ENCODE assay signal across 16 cellular contexts in the genomic region with DNA sequence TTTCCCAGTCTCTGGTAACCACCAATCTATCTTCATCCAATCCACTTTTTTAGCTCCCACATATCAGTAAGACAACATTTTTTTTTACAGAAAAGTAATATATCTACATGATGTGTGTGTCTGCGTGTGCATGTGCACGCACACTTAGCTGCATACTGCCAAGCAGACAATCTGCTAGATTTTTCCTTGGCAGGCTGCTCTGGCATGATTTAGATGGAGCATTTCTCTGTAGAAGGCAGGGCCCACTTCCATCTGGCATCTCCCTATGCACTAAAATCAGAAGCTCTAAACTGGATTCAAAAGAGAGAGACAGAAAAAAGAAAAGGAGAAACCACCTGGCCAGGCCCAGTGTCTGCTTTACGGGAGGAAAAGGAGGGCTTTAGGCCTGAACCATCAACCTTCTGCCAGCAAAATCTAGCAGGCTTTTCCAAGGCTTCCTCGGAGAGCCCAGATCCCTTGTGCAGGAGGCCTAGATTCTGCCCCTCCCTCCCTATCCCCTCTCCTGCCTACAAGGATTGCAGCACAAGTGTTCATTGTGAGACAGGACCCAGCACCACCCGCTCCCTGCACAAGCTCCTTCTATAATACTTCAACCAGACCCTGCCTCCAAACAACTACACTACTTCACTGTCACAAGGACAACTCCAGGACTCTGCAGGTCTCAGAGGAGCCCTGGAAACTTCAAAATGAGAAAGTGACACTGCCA.
DNase-seq lines count a peak whose midpoint lies in the region; ATAC-seq and TF ChIP-seq lines count a peak whose summit lies in the region.
"Had no signal": no experiment of that assay in that cellular context is flagged by ENCODE, and none has a peak within 500 bp of the region (broad histone marks: within the 10 kb centered on the region; RNA-seq: fewer than 3 reads in every experiment).

No MANE protein-coding gene starts in this region.

- no TSS peak for BruUV-seq in MCF 10A (replicated peaks; lab: Mats Ljungman, UMichigan)

- H3K27ac ChIP-seq in caudate nucleus (ENCODE audit: low read depth, low read length) (peak overlapping the region; percentile 56), RWPE1 (no peak overlapping the region)
- H3K27ac ChIP-seq: SK-N-MC, testis had no signal

- CTCF ChIA-PET in activated naive CD4-positive, alpha-beta T cell treated with anti-CD3 and anti-CD28 coated beads, Interleukin-2, amount 10 ng/mL, durations not matched to agents 7 days and 5 days (lab: Charles Lee), result interaction anchor here (1.0 kb wide), 1 partner anchor 36 kb away, joined by 3 read pairs; no protein-coding TSS in a partner anchor
- CTCF ChIA-PET in activated naive CD4-positive, alpha-beta T cell treated with anti-CD3 and anti-CD28 coated beads for 36 hours (lab: Charles Lee), result no interaction called here
- CTCF ChIA-PET in MCF 10A (lab: Yijun Ruan, JAX) (interaction anchor here (0.7 to 1.0 kb wide), 2 partner anchors 39 to 79 kb away, joined by 3 read pairs; no protein-coding TSS in a partner anchor), RWPE1 (lab: Yijun Ruan, JAX) (interaction anchor here (0.6 kb wide), 1 partner anchor 13 kb away, joined by 3 read pairs; no protein-coding TSS in a partner anchor)

- no peak for ATAC-seq in GM21526 (IDR thresholded peaks at IDR 0.05; ENCODE audit: low FRiP score, unreplicated experiment)

- TF ChIP-seq CTCF in MCF 10A (IDR thresholded peaks at IDR 0.05; ENCODE audit: unreplicated experiment) (no peak), RWPE1 (conservative IDR thresholded peaks at IDR 0.05; ENCODE audit: low read depth) (no peak)

- intact Hi-C loops in activated naive CD4-positive, alpha-beta T cell treated with anti-CD3 and anti-CD28 coated beads for 36 hours (cut with micrococcal nuclease), result loop anchor here (5.0 kb wide), 1 partner anchor 389 kb away; no protein-coding TSS in a partner anchor
- intact Hi-C loops in MCF 10A (cut with micrococcal nuclease), result no loop called here

- peak overlapping the region; percentile 2 for H3K27ac Mint-ChIP-seq in activated naive CD4-positive, alpha-beta T cell treated with anti-CD3 and anti-CD28 coated beads, Interleukin-2, amount 10 ng/mL, durations not matched to agents 7 days and 5 days
- no peak overlapping the region for H3K27ac Mint-ChIP-seq in activated naive CD4-positive, alpha-beta T cell treated with anti-CD3 and anti-CD28 coated beads for 36 hours
- no peak overlapping the region for H3K27ac Mint-ChIP-seq in MCF 10A (ENCODE audit: low read depth, unreplicated experiment)
- H3K27ac Mint-ChIP-seq: activated B cell treated with CpG ODN at 0.5 μM for 24 hours had no signal

- H3K9me3 Mint-ChIP-seq in activated naive CD4-positive, alpha-beta T cell treated with anti-CD3 and anti-CD28 coated beads, Interleukin-2, amount 10 ng/mL, durations not matched to agents 7 days and 5 days, result peaks cover 9% of the 10 kb centered on the region
- peaks cover 3% of the 10 kb centered on the region for H3K9me3 Mint-ChIP-seq in activated naive CD4-positive, alpha-beta T cell treated with anti-CD3 and anti-CD28 coated beads for 36 hours
- H3K9me3 Mint-ChIP-seq in MCF 10A (ENCODE audit: unreplicated experiment), result no peaks in the 10 kb centered on the region
- H3K9me3 Mint-ChIP-seq: activated B cell treated with CpG ODN at 0.5 μM for 24 hours; central memory CD8-positive, alpha-beta T cell had no signal

- POLR2A ChIA-PET in MCF 10A (lab: Yijun Ruan, JAX), result no interaction called here
- POLR2A ChIA-PET in RWPE1 (lab: Yijun Ruan, JAX; ENCODE audit: low non-redundant PET), result no interaction called here

- H3K4me1 Mint-ChIP-seq in activated naive CD4-positive, alpha-beta T cell treated with anti-CD3 and anti-CD28 coated beads, Interleukin-2, amount 10 ng/mL, durations not matched to agents 7 days and 5 days, result peaks cover 21% of the 10 kb centered on the region
- H3K4me1 Mint-ChIP-seq in activated naive CD4-positive, alpha-beta T cell treated with anti-CD3 and anti-CD28 coated beads for 36 hours (ENCODE audit: low read depth), result peaks cover 18% of the 10 kb centered on the region
- no peaks in the 10 kb centered on the region for H3K4me1 Mint-ChIP-seq in MCF 10A (ENCODE audit: insufficient read depth, unreplicated experiment)
- H3K4me1 Mint-ChIP-seq: central memory CD8-positive, alpha-beta T cell had no signal

- H3K4me3 Mint-ChIP-seq in activated naive CD4-positive, alpha-beta T cell treated with anti-CD3 and anti-CD28 coated beads, Interleukin-2, amount 10 ng/mL, durations not matched to agents 7 days and 5 days, result no peak overlapping the region
- H3K4me3 Mint-ChIP-seq in activated naive CD4-positive, alpha-beta T cell treated with anti-CD3 and anti-CD28 coated beads for 36 hours, result no peak overlapping the region
- no peak overlapping the region for H3K4me3 Mint-ChIP-seq in MCF 10A (ENCODE audit: unreplicated experiment)
- H3K4me3 Mint-ChIP-seq: activated B cell treated with CpG ODN at 0.5 μM for 24 hours; central memory CD8-positive, alpha-beta T cell had no signal

- DNase-seq in activated naive CD4-positive, alpha-beta T cell treated with anti-CD3 and anti-CD28 coated beads, Interleukin-2, amount 10 ng/mL, durations not matched to agents 7 days and 5 days, result no peak
- no peak for DNase-seq in activated naive CD4-positive, alpha-beta T cell treated with anti-CD3 and anti-CD28 coated beads for 36 hours
- DNase-seq in caudate nucleus (lab: John Stamatoyannopoulos, UW) (peak in 15 of 61 donors; percentile 8 to 97 (median 18)), inferior parietal cortex (ENCODE audit: extremely low spot score) (peak; percentile 71), superior temporal gyrus (ENCODE audit: extremely low spot score) (peak; percentile 78), MCF 10A (ENCODE audit: unreplicated experiment) (no peak), RWPE1 (ENCODE audit: low spot score) (no peak)
- DNase-seq: ACHN; activated B cell treated with CpG ODN at 0.5 μM for 24 hours; activated naive CD4-positive, alpha-beta T cell treated with anti-CD3 and anti-CD28 coated beads, Interleukin-2, amount 50 U/mL, for 16 hours; NCI-H1105 treated with DMSO at 0.1 percent for 48 hours; OCI-M1; testis had no signal

- H3K27me3 Mint-ChIP-seq in activated naive CD4-positive, alpha-beta T cell treated with anti-CD3 and anti-CD28 coated beads, Interleukin-2, amount 10 ng/mL, durations not matched to agents 7 days and 5 days, result no peaks in the 10 kb centered on the region
- no peaks in the 10 kb centered on the region for H3K27me3 Mint-ChIP-seq in activated naive CD4-positive, alpha-beta T cell treated with anti-CD3 and anti-CD28 coated beads for 36 hours (ENCODE audit: low read depth)
- no peaks in the 10 kb centered on the region for H3K27me3 Mint-ChIP-seq in MCF 10A (ENCODE audit: insufficient read depth, unreplicated experiment)
- H3K27me3 Mint-ChIP-seq: activated B cell treated with CpG ODN at 0.5 μM for 24 hours; central memory CD8-positive, alpha-beta T cell had no signal

- H3K36me3 Mint-ChIP-seq in activated naive CD4-positive, alpha-beta T cell treated with anti-CD3 and anti-CD28 coated beads, Interleukin-2, amount 10 ng/mL, durations not matched to agents 7 days and 5 days, result peaks cover 86% of the 10 kb centered on the region
- H3K36me3 Mint-ChIP-seq in activated naive CD4-positive, alpha-beta T cell treated with anti-CD3 and anti-CD28 coated beads for 36 hours (ENCODE audit: low read depth), result peaks cover 48% of the 10 kb centered on the region
- peaks cover 82% of the 10 kb centered on the region for H3K36me3 Mint-ChIP-seq in MCF 10A (ENCODE audit: insufficient read depth, unreplicated experiment)

Comparison
In these comparisons a context has a peak if more than half of its experiments do, and no peak if none do; other contexts are left out.
1. DNase-seq: peak in inferior parietal cortex (single experiment) and superior temporal gyrus (single experiment); none in activated naive CD4-positive, alpha-beta T cell treated with anti-CD3 and anti-CD28 coated beads, Interleukin-2, amount 10 ng/mL, durations not matched to agents 7 days and 5 days (single experiment), activated naive CD4-positive, alpha-beta T cell treated with anti-CD3 and anti-CD28 coated beads for 36 hours (single experiment), MCF 10A (single experiment) and RWPE1 (single experiment).